ENCODE assay signal across 12 cellular contexts in genomic region chr1:32774950-32775634, GRCh38. TPM values are rescaled to one million over a fixed set of nuclear protein-coding genes. Genes with fewer than 3 reads are reported as not detected.
DNase-seq lines count a peak whose midpoint lies in the region; TF ChIP-seq lines count a peak whose summit lies in the region.
"Had no signal": no experiment of that assay in that cellular context is flagged by ENCODE, and none has a peak within 500 bp of the region (broad histone marks: within the 10 kb centered on the region; RNA-seq: fewer than 3 reads in every experiment).

No MANE protein-coding gene starts in this region.

- H3K36me3 ChIP-seq in SK-N-MC (ENCODE audit: insufficient read depth, low read length) (peaks cover 60% of the 10 kb centered on the region), smooth muscle cell (ENCODE audit: low read depth) (peaks cover 6% of the 10 kb centered on the region), H7 (replicated peaks; ENCODE audit: control insufficient read depth, insufficient read depth, low read length) (peaks cover 25% of the 10 kb centered on the region)

- peaks cover 18% of the 10 kb centered on the region for H3F3A ChIP-seq in smooth muscle cell (ENCODE audit: low read depth)

- POLR2A ChIA-PET in activated CD4-positive, alpha-beta memory T cell treated with anti-CD3 and anti-CD28 coated beads for 36 hours (lab: Charles Lee), result no interaction called here
- POLR2A ChIA-PET in activated CD4-positive, alpha-beta memory T cell treated with anti-CD3 and anti-CD28 coated beads, Interleukin-2, amount 10 ng/mL, durations not matched to agents 7 days and 5 days (lab: Charles Lee), result interaction anchor here (1.0 kb wide), 2 partner anchors 62 to 63 kb away, joined by 3 to 5 read pairs; no protein-coding TSS in a partner anchor

- no peak overlapping the region for H3K9ac ChIP-seq in SK-N-MC (ENCODE audit: insufficient read length)
- H3K9ac ChIP-seq in smooth muscle cell (ENCODE audit: low read depth), result no peak overlapping the region

- no peaks in the 10 kb centered on the region for H3K79me2 ChIP-seq in smooth muscle cell (ENCODE audit: low read depth)

- TF ChIP-seq CTCF in fibroblast of mammary gland (conservative IDR thresholded peaks at IDR 0.05; ENCODE audit: control insufficient read depth, insufficient read depth, low read depth, low read length) (no peak), smooth muscle cell (IDR thresholded peaks at IDR 0.05; ENCODE audit: borderline replicate concordance, insufficient read depth, poor library complexity, severe bottlenecking) (no peak), GM20000 (IDR thresholded peaks at IDR 0.05; ENCODE audit: extremely low read depth, missing control alignments) (no peak)

- no peak overlapping the region for H3K4me2 ChIP-seq in smooth muscle cell

- no peaks in the 10 kb centered on the region for H3K27me3 Mint-ChIP-seq in activated CD4-positive, alpha-beta memory T cell treated with anti-CD3 and anti-CD28 coated beads for 36 hours
- H3K27me3 Mint-ChIP-seq in activated CD4-positive, alpha-beta memory T cell treated with anti-CD3 and anti-CD28 coated beads, Interleukin-2, amount 10 ng/mL, durations not matched to agents 7 days and 5 days, result no peaks in the 10 kb centered on the region
- H3K27me3 Mint-ChIP-seq: B cell had no signal

- peaks cover 41% of the 10 kb centered on the region for H3K36me3 Mint-ChIP-seq in activated CD4-positive, alpha-beta memory T cell treated with anti-CD3 and anti-CD28 coated beads for 36 hours
- peaks cover 53% of the 10 kb centered on the region for H3K36me3 Mint-ChIP-seq in activated CD4-positive, alpha-beta memory T cell treated with anti-CD3 and anti-CD28 coated beads, Interleukin-2, amount 10 ng/mL, durations not matched to agents 7 days and 5 days (ENCODE audit: low read depth)

- H2AFZ ChIP-seq in smooth muscle cell (ENCODE audit: low read depth), result no peak overlapping the region

- H3K4me1 Mint-ChIP-seq in activated CD4-positive, alpha-beta memory T cell treated with anti-CD3 and anti-CD28 coated beads for 36 hours (ENCODE audit: low read depth), result peaks cover 10% of the 10 kb centered on the region
- H3K4me1 Mint-ChIP-seq in activated CD4-positive, alpha-beta memory T cell treated with anti-CD3 and anti-CD28 coated beads, Interleukin-2, amount 10 ng/mL, durations not matched to agents 7 days and 5 days, result peaks cover 15% of the 10 kb centered on the region

- H3K4me3 ChIP-seq in SK-N-MC (no peak overlapping the region), fibroblast of mammary gland (ENCODE audit: control insufficient read depth, low read depth, low read length) (no peak overlapping the region), smooth muscle cell (no peak overlapping the region), H7 (ENCODE audit: insufficient read depth, low read depth, low read length) (no peak overlapping the region)
- H3K4me3 ChIP-seq: right lobe of liver had no signal

- intact Hi-C loops in activated CD4-positive, alpha-beta memory T cell treated with anti-CD3 and anti-CD28 coated beads for 36 hours (cut with micrococcal nuclease), result no loop called here

- H3K9me3 ChIP-seq in SK-N-MC (ENCODE audit: low read depth, low read length) (no peaks in the 10 kb centered on the region), smooth muscle cell (replicated peaks; ENCODE audit: low read depth) (no peaks in the 10 kb centered on the region)
- H3K9me3 ChIP-seq: right lobe of liver had no signal

- CTCF ChIA-PET in activated CD4-positive, alpha-beta memory T cell treated with anti-CD3 and anti-CD28 coated beads for 36 hours (lab: Charles Lee), result interaction anchor here (0.8 to 11.1 kb wide), 13 partner anchors 7 to 374 kb away, joined by 3 to 221 read pairs (median 4); no protein-coding TSS in a partner anchor
- CTCF ChIA-PET in activated CD4-positive, alpha-beta memory T cell treated with anti-CD3 and anti-CD28 coated beads, Interleukin-2, amount 10 ng/mL, durations not matched to agents 7 days and 5 days (lab: Charles Lee), result interaction anchor here (0.6 to 7.7 kb wide), 9 partner anchors 13 to 835 kb away, joined by 3 to 157 read pairs (median 5); no protein-coding TSS in a partner anchor

- no peaks in the 10 kb centered on the region for H3K4me1 ChIP-seq in smooth muscle cell (ENCODE audit: low read depth)
- H3K4me1 ChIP-seq: right lobe of liver had no signal

- H4K20me1 ChIP-seq in smooth muscle cell (ENCODE audit: low read depth), result no peaks in the 10 kb centered on the region

- WGBS in smooth muscle cell (ENCODE audit: low lambda C conversion rate), result 72% methylated on average over 2 of the region's 2 CpGs

- H3K4me3 Mint-ChIP-seq in activated CD4-positive, alpha-beta memory T cell treated with anti-CD3 and anti-CD28 coated beads for 36 hours, result no peak overlapping the region
- no peak overlapping the region for H3K4me3 Mint-ChIP-seq in activated CD4-positive, alpha-beta memory T cell treated with anti-CD3 and anti-CD28 coated beads, Interleukin-2, amount 10 ng/mL, durations not matched to agents 7 days and 5 days
- H3K4me3 Mint-ChIP-seq: B cell had no signal

- peak overlapping the region; percentile 56 for H3K27ac ChIP-seq in SK-N-MC
- H3K27ac ChIP-seq in smooth muscle cell (ENCODE audit: low read depth), result peak overlapping the region; percentile 19
- H3K27ac ChIP-seq: right lobe of liver had no signal

- H3K27me3 ChIP-seq in smooth muscle cell (ENCODE audit: low read depth) (no peaks in the 10 kb centered on the region), H7 (ENCODE audit: control insufficient read depth, insufficient read depth, low read length) (no peaks in the 10 kb centered on the region)
- H3K27me3 ChIP-seq: right lobe of liver had no signal

- DNase-seq in activated CD4-positive, alpha-beta memory T cell treated with anti-CD3 and anti-CD28 coated beads for 36 hours, result no peak
- DNase-seq in activated CD4-positive, alpha-beta memory T cell treated with anti-CD3 and anti-CD28 coated beads, Interleukin-2, amount 10 ng/mL, durations not matched to agents 7 days and 5 days, result no peak
- peak; percentile 39 for DNase-seq in SK-N-MC (ENCODE audit: low read depth, low spot score)
- peak; percentile 63 for DNase-seq in fibroblast of mammary gland (ENCODE audit: low read depth)
- no peak for DNase-seq in smooth muscle cell (lab: John Stamatoyannopoulos, UW; ENCODE audit: unreplicated experiment)
- no peak for DNase-seq in H7
- DNase-seq in cerebellar nuclear complex (lab: John Stamatoyannopoulos, UW), result no peak
- no peak for DNase-seq in GM20000 (ENCODE audit: low spot score)
- DNase-seq: right lobe of liver; stimulated activated naive CD4-positive, alpha-beta T cell treated with Interleukin-2 at 50 U/mL for 16 hours had no signal

- H3K27ac Mint-ChIP-seq in activated CD4-positive, alpha-beta memory T cell treated with anti-CD3 and anti-CD28 coated beads for 36 hours, result peak overlapping the region; percentile 23
- H3K27ac Mint-ChIP-seq in activated CD4-positive, alpha-beta memory T cell treated with anti-CD3 and anti-CD28 coated beads, Interleukin-2, amount 10 ng/mL, durations not matched to agents 7 days and 5 days, result no peak overlapping the region
- H3K27ac Mint-ChIP-seq: B cell had no signal

- no peaks in the 10 kb centered on the region for H3K9me3 Mint-ChIP-seq in activated CD4-positive, alpha-beta memory T cell treated with anti-CD3 and anti-CD28 coated beads for 36 hours
- no peaks in the 10 kb centered on the region for H3K9me3 Mint-ChIP-seq in activated CD4-positive, alpha-beta memory T cell treated with anti-CD3 and anti-CD28 coated beads, Interleukin-2, amount 10 ng/mL, durations not matched to agents 7 days and 5 days
- H3K9me3 Mint-ChIP-seq: activated naive CD4-positive, alpha-beta T cell treated with anti-CD3 and anti-CD28 coated beads, Interleukin-2, amount 50 U/mL, for 72 hours had no signal

RNA-seq across cellular contexts. Expression of gene YARS1, which starts 42.1 kb away (rescaled TPM):
- total RNA-seq in activated CD4-positive, alpha-beta memory T cell treated with anti-CD3 and anti-CD28 coated beads for 36 hours, result 100 to 1,000 TPM; 208 to 213 TPM
- total RNA-seq in activated CD4-positive, alpha-beta memory T cell treated with anti-CD3 and anti-CD28 coated beads, Interleukin-2, amount 10 ng/mL, durations not matched to agents 7 days and 5 days, result 100 to 1,000 TPM; 204 to 214 TPM
- total RNA-seq in smooth muscle cell, result 52.1 and 56.5 TPM in 2 replicates
- polyA plus RNA-seq in smooth muscle cell, result 82.9 and 96.9 TPM in 2 replicates
- 239 and 260 TPM in 2 replicates for total RNA-seq in H7 (2014; rRNA removed; shearing (Covaris generic))

RNA-seq across cellular contexts. Expression of gene S100PBP, which starts 42.4 kb away (rescaled TPM):
- 10 to 100 TPM; 30.4 to 32.7 TPM for total RNA-seq in activated CD4-positive, alpha-beta memory T cell treated with anti-CD3 and anti-CD28 coated beads for 36 hours
- 10 to 100 TPM; 78.4 to 84.0 TPM for total RNA-seq in activated CD4-positive, alpha-beta memory T cell treated with anti-CD3 and anti-CD28 coated beads, Interleukin-2, amount 10 ng/mL, durations not matched to agents 7 days and 5 days
- 39.1 and 39.7 TPM in 2 replicates for total RNA-seq in smooth muscle cell
- polyA plus RNA-seq in smooth muscle cell, result 13.1 and 22.1 TPM in 2 replicates
- 83.0 and 83.4 TPM in 2 replicates for total RNA-seq in H7 (2014; rRNA removed; shearing (Covaris generic))

Comparison
In these comparisons a context has a peak if more than half of its experiments do, and no peak if none do; other contexts are left out.
1. DNase-seq: peak in SK-N-MC (single experiment) and fibroblast of mammary gland (single experiment); none in activated CD4-positive, alpha-beta memory T cell treated with anti-CD3 and anti-CD28 coated beads for 36 hours (single experiment), activated CD4-positive, alpha-beta memory T cell treated with anti-CD3 and anti-CD28 coated beads, Interleukin-2, amount 10 ng/mL, durations not matched to agents 7 days and 5 days (single experiment), smooth muscle cell (single experiment), H7 (single experiment), cerebellar nuclear complex (0 of 2) and GM20000 (single experiment).